1 cellular context compared by ENCODE assay signal in genomic region chr3:114111060-114111790, GRCh38.
TF ChIP-seq lines count a peak whose summit lies in the region.

No MANE protein-coding gene starts in this region.

TF ChIP-seq in GM23338, 12 proteins besides CTCF, POLR2A, EP300 and RAD21 (continued from another document):
- TF ChIP-seq ZNF114 (CRISPR knock-in tag; IDR thresholded peaks at IDR 0.05), result no peak
- TF ChIP-seq CREB1 (CRISPR knock-in tag; IDR thresholded peaks at IDR 0.05; ENCODE audit: low read depth), result no peak
- TF ChIP-seq STAT1 (IDR thresholded peaks at IDR 0.05; ENCODE audit: unreplicated experiment), result no peak
- TF ChIP-seq ZNF331 (CRISPR knock-in tag; IDR thresholded peaks at IDR 0.05; ENCODE audit: low read depth), result no peak
- TF ChIP-seq NANOG (IDR thresholded peaks at IDR 0.05; ENCODE audit: borderline replicate concordance), result no peak
- no peak for TF ChIP-seq JUNB (IDR thresholded peaks at IDR 0.05; ENCODE audit: unreplicated experiment)
- TF ChIP-seq POLR2AphosphoS5 (IDR thresholded peaks at IDR 0.05; ENCODE audit: low read depth), result no peak
- no peak for TF ChIP-seq EZH2 (IDR thresholded peaks at IDR 0.05; ENCODE audit: low read depth, unreplicated experiment)
- no peak for TF ChIP-seq EZH2phosphoT487 (IDR thresholded peaks at IDR 0.05; ENCODE audit: unreplicated experiment)
